In the genomic region with DNA sequence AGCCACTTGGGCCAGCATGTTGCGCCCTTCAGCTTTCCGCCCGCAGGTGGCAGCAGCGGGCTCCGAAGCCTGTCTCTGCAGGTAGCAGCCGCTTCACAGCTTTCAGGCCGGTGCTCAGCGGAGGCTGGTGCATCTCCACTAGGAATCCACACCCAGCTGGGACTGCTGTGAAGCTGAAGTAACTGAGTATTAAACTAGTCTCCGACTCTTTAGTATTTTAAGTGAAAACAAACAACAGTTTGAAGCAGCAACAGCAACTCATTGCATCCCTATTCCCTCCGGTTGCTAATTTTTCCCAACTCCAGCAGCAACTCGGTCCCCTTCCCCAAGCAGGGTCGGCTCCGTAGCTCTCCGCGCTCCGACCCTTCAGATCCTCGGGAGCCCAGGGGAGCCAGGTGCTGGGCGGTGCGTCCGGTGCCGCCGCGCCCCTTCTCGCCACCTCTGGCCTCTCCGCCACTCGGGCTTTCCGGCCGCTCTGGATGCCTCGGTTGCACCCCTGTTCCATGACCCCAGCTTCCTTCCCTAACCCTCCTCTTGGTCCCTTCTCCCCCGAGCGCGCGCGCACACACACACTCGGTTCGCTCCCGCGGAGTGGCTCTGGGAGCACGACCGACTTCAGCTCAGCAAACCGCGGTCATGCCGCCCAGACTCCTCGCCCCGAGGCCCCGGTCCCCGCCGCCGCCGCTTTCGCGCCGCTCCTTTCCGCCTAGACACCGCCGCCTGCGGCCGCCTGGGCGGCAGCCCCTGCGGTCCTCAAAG, we compare ENCODE assay signal across 8 cellular contexts. TPM values are rescaled to one million over a fixed set of nuclear protein-coding genes. Genes with fewer than 3 reads are reported as not detected.
DNase-seq lines count a peak whose midpoint lies in the region; ATAC-seq and TF ChIP-seq lines count a peak whose summit lies in the region.

No MANE protein-coding gene starts in this region.

- no peaks in the 10 kb centered on the region for H3K36me3 Mint-ChIP-seq in GM23338 (ENCODE audit: low read depth)
- H3K36me3 Mint-ChIP-seq in activated naive CD4-positive, alpha-beta T cell treated with anti-CD3 and anti-CD28 coated beads for 36 hours (ENCODE audit: low read depth): no peaks in the 10 kb centered on the region
- no peaks in the 10 kb centered on the region for H3K36me3 Mint-ChIP-seq in neural progenitor cell

- H3K27me3 Mint-ChIP-seq in GM23338 (ENCODE audit: insufficient read depth, low read depth, poor library complexity) (peaks cover 25% of the 10 kb centered on the region), neural progenitor cell (ENCODE audit: insufficient read depth, low read depth) (peaks cover 13% of the 10 kb centered on the region)
- H3K27me3 Mint-ChIP-seq in activated naive CD4-positive, alpha-beta T cell treated with anti-CD3 and anti-CD28 coated beads for 36 hours (ENCODE audit: low read depth): peaks cover 43% of the 10 kb centered on the region

- TF ChIP-seq EP300 in gastroesophageal sphincter (IDR thresholded peaks at IDR 0.05) (no peak), suprapubic skin (IDR thresholded peaks at IDR 0.05) (no peak)

- H3F3A ChIP-seq in GM23338 (replicated peaks; ENCODE audit: low read depth): no peaks in the 10 kb centered on the region
- H3F3A ChIP-seq in neural progenitor cell (ENCODE audit: low read depth): peaks cover 8% of the 10 kb centered on the region

- H3K79me2 ChIP-seq in GM23338 (replicated peaks; ENCODE audit: insufficient read depth) (no peaks in the 10 kb centered on the region), neural progenitor cell (ENCODE audit: low read depth) (no peaks in the 10 kb centered on the region)

- H3K4me3 ChIP-seq in GM23338 (peak overlapping the region; percentile 85), gastroesophageal sphincter (peak overlapping the region; percentile 10 to 57), neural progenitor cell (peak overlapping the region; percentile 96), suprapubic skin (peak overlapping the region; percentile 56)

- H3K27ac ChIP-seq in GM23338 (ENCODE audit: low read depth): no peak overlapping the region
- H3K27ac ChIP-seq in gastroesophageal sphincter: peak overlapping the region in 1 of 4 donors; percentile 35
- no peak overlapping the region for H3K27ac ChIP-seq in neural progenitor cell
- no peak overlapping the region for H3K27ac ChIP-seq in suprapubic skin

- H3K4me3 Mint-ChIP-seq in GM23338 (peak overlapping the region; percentile 88), neural progenitor cell (peak overlapping the region; percentile 93)
- peak overlapping the region; percentile 51 for H3K4me3 Mint-ChIP-seq in activated naive CD4-positive, alpha-beta T cell treated with anti-CD3 and anti-CD28 coated beads for 36 hours

- no peak overlapping the region for H3K27ac Mint-ChIP-seq in GM23338
- H3K27ac Mint-ChIP-seq in activated naive CD4-positive, alpha-beta T cell treated with anti-CD3 and anti-CD28 coated beads for 36 hours: no peak overlapping the region
- no peak overlapping the region for H3K27ac Mint-ChIP-seq in neural progenitor cell

- H3K27me3 ChIP-seq in GM23338 (ENCODE audit: insufficient read depth): peaks cover 46% of the 10 kb centered on the region
- H3K27me3 ChIP-seq in gastroesophageal sphincter: peaks cover 25% of the 10 kb centered on the region
- H3K27me3 ChIP-seq in neural progenitor cell: peaks cover 75% of the 10 kb centered on the region
- H3K27me3 ChIP-seq in suprapubic skin: peaks cover 63% of the 10 kb centered on the region

- no peak overlapping the region for H3K9ac ChIP-seq in neural progenitor cell

- ATAC-seq in GM23338 (peak; percentile 92), gastroesophageal sphincter (peak; percentile 76)

- TF ChIP-seq CTCF in GM23338 (conservative IDR thresholded peaks at IDR 0.05; ENCODE audit: low read depth in 2 of 2) (peak; percentile 92 to 96), gastroesophageal sphincter (IDR thresholded peaks at IDR 0.05) (peak; percentile 58 to 92 (median 74)), neural progenitor cell (IDR thresholded peaks at IDR 0.05) (peak; percentile 95), suprapubic skin (IDR thresholded peaks at IDR 0.05) (peak; percentile 22 to 89)

- H3K9me3 ChIP-seq in gastroesophageal sphincter (no peaks in the 10 kb centered on the region), neural progenitor cell (ENCODE audit: low read depth) (no peaks in the 10 kb centered on the region), suprapubic skin (no peaks in the 10 kb centered on the region)

- TF ChIP-seq POLR2A in gastroesophageal sphincter (IDR thresholded peaks at IDR 0.05) (no peak), suprapubic skin (IDR thresholded peaks at IDR 0.05) (no peak)

- DNase-seq in EH (ENCODE audit: low read depth) (peak; percentile 64), GM23338 (ENCODE audit: low spot score) (peak; percentile 89), Kasumi-1 (lab: John Stamatoyannopoulos, UW) (peak; percentile 45 to 53), RKO (ENCODE audit: low spot score) (peak; percentile 50), neural progenitor cell (ENCODE audit: low spot score) (peak; percentile 91), suprapubic skin (ENCODE audit: low spot score in 2 of 2) (peak; percentile 70 to 83)
- DNase-seq in activated naive CD4-positive, alpha-beta T cell treated with anti-CD3 and anti-CD28 coated beads for 36 hours: peak; percentile 78

- no peaks in the 10 kb centered on the region for H3K9me2 ChIP-seq in GM23338 (ENCODE audit: insufficient read depth)

- H3K4me2 ChIP-seq in GM23338 (peak overlapping the region; percentile 79), neural progenitor cell (peak overlapping the region; percentile 100)

- peaks cover 6% of the 10 kb centered on the region; the same call in 2 of the 3 replicates for H3K4me1 Mint-ChIP-seq in GM23338
- peaks cover 12% of the 10 kb centered on the region for H3K4me1 Mint-ChIP-seq in activated naive CD4-positive, alpha-beta T cell treated with anti-CD3 and anti-CD28 coated beads for 36 hours (ENCODE audit: low read depth)
- H3K4me1 Mint-ChIP-seq in neural progenitor cell: peaks cover 12% of the 10 kb centered on the region

- H2AFZ ChIP-seq in GM23338: peak overlapping the region; percentile 76
- peak overlapping the region; percentile 100 for H2AFZ ChIP-seq in neural progenitor cell (replicated peaks)

- CTCF ChIA-PET in activated naive CD4-positive, alpha-beta T cell treated with anti-CD3 and anti-CD28 coated beads for 36 hours (lab: Charles Lee): interaction anchor here (0.6 to 1.6 kb wide), 13 partner anchors 8 to 1209 kb away, joined by 3 to 7 read pairs (median 3); no protein-coding TSS in a partner anchor

- H3K36me3 ChIP-seq in GM23338 (ENCODE audit: insufficient read depth) (no peaks in the 10 kb centered on the region), gastroesophageal sphincter (no peaks in the 10 kb centered on the region), neural progenitor cell (no peaks in the 10 kb centered on the region), suprapubic skin (no peaks in the 10 kb centered on the region)

- H4K20me1 ChIP-seq in GM23338 (replicated peaks; ENCODE audit: insufficient read depth): no peaks in the 10 kb centered on the region
- H4K20me1 ChIP-seq in neural progenitor cell (ENCODE audit: low read depth): no peaks in the 10 kb centered on the region

- no peaks in the 10 kb centered on the region for H3K4me1 ChIP-seq in GM23338 (ENCODE audit: insufficient read depth)
- peaks cover 0 to 18% (median 6%) of the 10 kb centered on the region in 3 donors for H3K4me1 ChIP-seq in gastroesophageal sphincter
- H3K4me1 ChIP-seq in neural progenitor cell: peaks cover 5% of the 10 kb centered on the region
- peaks cover 16% of the 10 kb centered on the region for H3K4me1 ChIP-seq in suprapubic skin

- intact Hi-C loops in activated naive CD4-positive, alpha-beta T cell treated with anti-CD3 and anti-CD28 coated beads for 36 hours (cut with micrococcal nuclease): loop anchor here (1.0 to 2.0 kb wide), 3 partner anchors 992 to 1311 kb away; no protein-coding TSS in a partner anchor

- WGBS in gastroesophageal sphincter (ENCODE audit: low coverage in 1 of 2), 2 donors: 0 to 1% methylated on average over 21 to 23 of the region's 60 CpGs
- 2% methylated on average over 22 of the region's 60 CpGs for WGBS in suprapubic skin

- H3K9me3 Mint-ChIP-seq in GM23338 (no peaks in the 10 kb centered on the region), neural progenitor cell (no peaks in the 10 kb centered on the region)
- no peaks in the 10 kb centered on the region for H3K9me3 Mint-ChIP-seq in activated naive CD4-positive, alpha-beta T cell treated with anti-CD3 and anti-CD28 coated beads for 36 hours

TF ChIP-seq in GM23338, 12 proteins besides CTCF, POLR2A, EP300 and RAD21:
- TF ChIP-seq EZH2 (IDR thresholded peaks at IDR 0.05; ENCODE audit: low read depth, unreplicated experiment) (peak; percentile 31), EZH2phosphoT487 (IDR thresholded peaks at IDR 0.05; ENCODE audit: unreplicated experiment) (peak; percentile 68), STAT1 (IDR thresholded peaks at IDR 0.05; ENCODE audit: unreplicated experiment) (no peak), POLR2AphosphoS5 (IDR thresholded peaks at IDR 0.05; ENCODE audit: low read depth) (0 out of 2 replicates have a peak, but pooled peaks have one; percentile 21), CREB1 (CRISPR knock-in tag; IDR thresholded peaks at IDR 0.05; ENCODE audit: low read depth) (peak; percentile 13; the same call in 1 of the 2 replicates)
TF ChIP-seq in GM23338: peak in this region for 4.

RNA-seq across cellular contexts. Expression of a gene that starts 0.8 kb away (rescaled TPM):
- total RNA-seq in GM23338 (2014; rRNA removed; shearing (Covaris generic)): 1.1 TPM in 1 of 2 replicates, not detected in the other
- 0.39 TPM in 1 of 2 replicates, not detected in the other for polyA plus RNA-seq in GM23338 (2016; fragmentation: Nextera tagmentation; extraction: Ambion mirVana)
- not detected for total RNA-seq in activated naive CD4-positive, alpha-beta T cell treated with anti-CD3 and anti-CD28 coated beads for 36 hours
- total RNA-seq in gastroesophageal sphincter: 1 to 10 TPM in 1 of 4 donors, under 1 TPM in 1, not detected in 2; 0.23 to 3.2 TPM
- total RNA-seq in neural progenitor cell (ENCODE audit: low replicate concordance): 0.37 and 0.45 TPM in 2 replicates
- total RNA-seq in suprapubic skin: under 1 TPM in 1 of 4 donors, not detected in 3; 0.40 TPM

Comparison
In these comparisons a context has a peak if more than half of its experiments do, and no peak if none do; other contexts are left out.
1. H3K4me3 ChIP-seq: peak in every context shown above with its lines; median percentile 96 in neural progenitor cell; 85 in GM23338; 56 in suprapubic skin; 34 in gastroesophageal sphincter.